Comparison of ENCODE assay signal across 8 cellular contexts in the genomic region with DNA sequence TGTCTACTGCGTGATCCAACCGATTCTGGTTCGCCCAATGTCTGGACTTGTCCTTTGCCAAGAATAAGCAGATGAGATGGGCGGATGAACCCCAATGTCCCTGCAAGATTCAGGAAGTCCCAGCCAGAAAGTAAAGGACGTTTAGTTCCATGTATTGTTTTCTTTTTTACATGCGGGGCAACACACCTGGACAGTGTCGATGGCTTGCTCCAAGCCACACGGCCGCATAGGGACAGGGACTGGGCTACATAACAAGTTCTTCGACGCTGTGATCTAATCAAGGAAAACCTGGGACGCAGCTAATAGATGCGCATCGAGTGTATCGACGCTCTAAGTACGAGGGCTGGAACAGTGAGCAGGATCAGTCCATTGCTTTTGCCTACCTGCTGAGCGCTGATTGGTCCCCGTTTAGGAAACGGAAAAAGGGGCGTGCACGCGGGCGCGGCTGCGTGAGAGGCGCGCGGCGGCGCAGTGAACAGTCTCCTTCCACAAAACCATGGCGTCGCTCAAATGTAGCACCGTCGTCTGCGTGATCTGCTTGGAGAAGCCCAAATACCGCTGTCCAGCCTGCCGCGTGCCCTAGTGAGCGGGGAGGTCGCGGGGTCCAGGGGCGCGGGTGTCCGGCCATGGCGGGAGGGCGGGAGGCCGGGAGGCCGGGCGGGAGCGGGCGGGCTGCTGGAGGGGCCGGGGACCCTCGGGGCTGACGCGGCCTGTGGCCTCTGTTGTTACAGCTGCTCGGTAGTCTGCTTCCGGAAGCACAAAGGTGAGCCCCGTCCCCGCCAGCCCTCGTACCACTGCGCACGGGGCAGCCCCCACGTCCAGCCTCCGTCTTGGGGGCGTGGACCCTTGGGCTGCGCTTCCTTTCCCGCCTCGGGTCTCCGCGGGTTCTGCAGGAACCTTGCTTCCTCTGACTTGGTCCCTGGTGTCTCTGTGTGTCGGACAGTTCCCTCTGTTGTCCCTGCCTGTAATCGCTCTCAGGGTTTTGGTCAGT. TPM values are rescaled to one million over a fixed set of nuclear protein-coding genes. Genes with fewer than 3 reads are reported as not detected.
A peak's percentile ranks its signal among the peaks of the same experiment; 100 is the strongest.
DNase-seq lines count a peak whose midpoint lies in the region; ATAC-seq and FAIRE-seq lines count a peak whose summit lies in the region.

Gene ZNHIT3 (plus strand): TSS at position 478 of the 991 bp plus-strand sequence. CDS start 19 bp downstream, at position 497.

- ATAC-seq in GM18502 (IDR thresholded peaks at IDR 0.05; ENCODE audit: poor library complexity, unreplicated experiment) (peak; percentile 88), HG02970 (IDR thresholded peaks at IDR 0.05; ENCODE audit: low FRiP score, unreplicated experiment) (peak; percentile 86), right cardiac atrium (peak; percentile 94 to 95)

- H3K27me3 ChIP-seq in right cardiac atrium (ENCODE audit: control insufficient read depth, insufficient read depth) = no peaks in the 10 kb centered on the region

- no peak for FAIRE-seq in urothelium cell line (lab: Jason Lieb, UNC)

- H3K9me3 ChIP-seq in right cardiac atrium (ENCODE audit: control insufficient read depth, low read length) = no peaks in the 10 kb centered on the region

- WGBS in right cardiac atrium = under 1% methylated on average over 73 of the region's 73 CpGs

- H3K27ac ChIP-seq in right cardiac atrium (ENCODE audit: low read length) = peak within 1 kb of the TSS; percentile 44

- peak; percentile 79 for DNase-seq in NCI-H187 treated with DMSO at 0.1 percent for 48 hours (lab: John Stamatoyannopoulos, UW)
- peak; percentile 72 to 97 (median 85) for DNase-seq in T-helper 2 cell
- DNase-seq in anterior cingulate cortex (lab: John Stamatoyannopoulos, UW) = peak; percentile 32 to 94 (median 85)
- DNase-seq in right cardiac atrium = peak; percentile 91 to 97 (median 95)
- DNase-seq in pulmonary artery endothelial cell (ENCODE audit: low read depth, low spot score) = peak; percentile 83
- DNase-seq in urothelium cell line (ENCODE audit: low spot score) = peak; percentile 98

- intact Hi-C loops in right cardiac atrium (cut with DNase I) = loop anchor here in 1 of 4 donors (10.0 kb wide), 1 partner anchor 522 kb away; no protein-coding TSS in a partner anchor

- peaks cover 3% of the 10 kb centered on the region for H3K4me1 ChIP-seq in right cardiac atrium (ENCODE audit: control insufficient read depth, insufficient read depth, low read length)

- peak within 1 kb of the TSS; percentile 88 for H3K4me3 ChIP-seq in right cardiac atrium (ENCODE audit: low read length)

RNA-seq across cellular contexts. Expression of gene ZNHIT3, which starts in this region (rescaled TPM):
- total RNA-seq in right cardiac atrium = 10 to 100 TPM; 17.7 to 24.0 (median 23.6) TPM
- polyA plus RNA-seq in right cardiac atrium = 32.3 TPM
- 20.8 and 30.7 TPM in 2 replicates for total RNA-seq in pulmonary artery endothelial cell

Comparison
In these comparisons a context has a peak if more than half of its experiments do, and no peak if none do; other contexts are left out.
1. Peak in every context shown above with its lines: DNase-seq, ATAC-seq, H3K4me3 ChIP-seq and H3K27ac ChIP-seq.